In the genomic region with DNA sequence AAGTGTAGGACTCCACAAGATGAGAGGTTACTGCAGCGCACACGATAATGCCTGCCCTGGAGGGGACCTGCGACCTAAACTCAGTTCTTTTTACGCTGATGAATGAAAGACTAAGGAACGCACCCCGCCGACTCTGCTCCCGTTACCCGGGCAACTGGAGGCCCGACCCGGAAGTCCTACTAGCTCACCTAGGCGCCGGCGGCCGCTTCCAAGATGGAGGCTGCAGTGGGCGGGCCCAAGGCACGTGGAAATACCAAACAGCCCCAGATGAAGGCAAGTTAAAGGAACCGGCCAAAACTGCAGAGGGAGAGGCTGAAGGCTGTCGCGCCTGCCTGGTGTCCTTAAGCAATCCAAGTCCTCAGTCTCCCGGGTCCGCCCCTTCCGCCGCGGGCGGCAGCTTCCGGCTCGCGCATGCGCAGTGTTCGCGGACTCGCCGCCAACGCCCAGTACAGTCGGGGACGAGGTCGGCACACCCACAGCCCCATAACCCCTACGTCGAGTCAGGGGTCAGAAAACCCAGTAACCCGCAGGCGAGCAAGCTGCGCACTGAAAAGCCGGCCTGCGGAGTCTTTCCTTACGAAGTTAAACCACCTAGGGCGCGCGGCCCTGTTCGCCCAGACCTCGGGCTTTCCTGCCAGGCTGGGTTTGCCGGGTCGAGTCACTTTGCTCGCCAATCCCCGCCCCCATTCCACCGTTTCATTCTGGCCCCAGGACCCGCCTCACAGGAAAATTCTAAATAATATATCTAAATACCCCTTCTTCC, we compare ENCODE assay signal across 1 cellular context.
TF ChIP-seq lines count a peak whose summit lies in the region.

A gene with protein sequence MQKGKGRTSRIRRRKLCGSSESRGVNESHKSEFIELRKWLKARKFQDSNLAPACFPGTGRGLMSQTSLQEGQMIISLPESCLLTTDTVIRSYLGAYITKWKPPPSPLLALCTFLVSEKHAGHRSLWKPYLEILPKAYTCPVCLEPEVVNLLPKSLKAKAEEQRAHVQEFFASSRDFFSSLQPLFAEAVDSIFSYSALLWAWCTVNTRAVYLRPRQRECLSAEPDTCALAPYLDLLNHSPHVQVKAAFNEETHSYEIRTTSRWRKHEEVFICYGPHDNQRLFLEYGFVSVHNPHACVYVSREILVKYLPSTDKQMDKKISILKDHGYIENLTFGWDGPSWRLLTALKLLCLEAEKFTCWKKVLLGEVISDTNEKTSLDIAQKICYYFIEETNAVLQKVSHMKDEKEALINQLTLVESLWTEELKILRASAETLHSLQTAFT (minus strand): TSS at position 368 of the 763 bp plus-strand sequence. CDS start 1,638 bp downstream, outside the sequence.

TF ChIP-seq in WTC11, 78 proteins besides CTCF, POLR2A, EP300 and RAD21 (continued from another document and continues in another):
- TF ChIP-seq SMAD3 (CRISPR knock-in tag; IDR thresholded peaks at IDR 0.05; ENCODE audit: borderline replicate concordance) (no peak), ZNF138 (CRISPR knock-in tag; conservative IDR thresholded peaks at IDR 0.05) (no peak), NR2C2 (CRISPR knock-in tag; IDR thresholded peaks at IDR 0.05) (peak; percentile 53; the same call in 1 of the 2 replicates), SP1 (CRISPR knock-in tag; conservative IDR thresholded peaks at IDR 0.05) (peak; percentile 86), MYBL2 (CRISPR knock-in tag; IDR thresholded peaks at IDR 0.05) (0 out of 2 replicates have a peak, but pooled peaks have one; percentile 41), KAT7 (CRISPR knock-in tag; IDR thresholded peaks at IDR 0.05; ENCODE audit: borderline replicate concordance) (0 out of 2 replicates have a peak, but pooled peaks have one; percentile 63), ETV6 (CRISPR knock-in tag; IDR thresholded peaks at IDR 0.05) (peak; percentile 46; the same call in 1 of the 2 replicates), ZMAT4 (CRISPR knock-in tag; IDR thresholded peaks at IDR 0.05) (no peak), PRRX2 (CRISPR knock-in tag; IDR thresholded peaks at IDR 0.05) (no peak), USF1 (CRISPR knock-in tag; IDR thresholded peaks at IDR 0.05) (peak; percentile 9; the same call in 1 of the 2 replicates), NR1H2 (CRISPR knock-in tag; IDR thresholded peaks at IDR 0.05) (no peak), TP53 (CRISPR knock-in tag; IDR thresholded peaks at IDR 0.05) (no peak), HMGA2 (CRISPR knock-in tag; IDR thresholded peaks at IDR 0.05) (no peak), ATF1 (CRISPR knock-in tag; IDR thresholded peaks at IDR 0.05) (no peak), TCF7 (CRISPR knock-in tag; IDR thresholded peaks at IDR 0.05; ENCODE audit: low read depth) (no peak), SMAD4 (CRISPR knock-in tag; IDR thresholded peaks at IDR 0.05) (no peak), E2F5 (CRISPR knock-in tag; IDR thresholded peaks at IDR 0.05) (0 out of 2 replicates have a peak, but pooled peaks have one; percentile 26), RELA (CRISPR knock-in tag; IDR thresholded peaks at IDR 0.05; ENCODE audit: borderline replicate concordance) (no peak), AFF4 (CRISPR knock-in tag; IDR thresholded peaks at IDR 0.05; ENCODE audit: borderline replicate concordance) (no peak), NFATC4 (CRISPR knock-in tag; IDR thresholded peaks at IDR 0.05) (no peak), CREB1 (CRISPR knock-in tag; IDR thresholded peaks at IDR 0.05) (no peak), NFE2L1 (CRISPR knock-in tag; IDR thresholded peaks at IDR 0.05) (no peak), TEAD1 (CRISPR knock-in tag; IDR thresholded peaks at IDR 0.05) (0 out of 2 replicates have a peak, but pooled peaks have one; percentile 55), ZNF121 (CRISPR knock-in tag; IDR thresholded peaks at IDR 0.05) (no peak), CREM (CRISPR knock-in tag; IDR thresholded peaks at IDR 0.05) (peak; percentile 68; the same call in 1 of the 2 replicates), USF2 (CRISPR knock-in tag; IDR thresholded peaks at IDR 0.05) (no peak), MXD4 (CRISPR knock-in tag; IDR thresholded peaks at IDR 0.05; ENCODE audit: borderline replicate concordance) (no peak), GABPB1 (CRISPR knock-in tag; IDR thresholded peaks at IDR 0.05) (peak; percentile 26), ERG (CRISPR knock-in tag; IDR thresholded peaks at IDR 0.05) (no peak)
- TF ChIP-seq, protein P1, sequence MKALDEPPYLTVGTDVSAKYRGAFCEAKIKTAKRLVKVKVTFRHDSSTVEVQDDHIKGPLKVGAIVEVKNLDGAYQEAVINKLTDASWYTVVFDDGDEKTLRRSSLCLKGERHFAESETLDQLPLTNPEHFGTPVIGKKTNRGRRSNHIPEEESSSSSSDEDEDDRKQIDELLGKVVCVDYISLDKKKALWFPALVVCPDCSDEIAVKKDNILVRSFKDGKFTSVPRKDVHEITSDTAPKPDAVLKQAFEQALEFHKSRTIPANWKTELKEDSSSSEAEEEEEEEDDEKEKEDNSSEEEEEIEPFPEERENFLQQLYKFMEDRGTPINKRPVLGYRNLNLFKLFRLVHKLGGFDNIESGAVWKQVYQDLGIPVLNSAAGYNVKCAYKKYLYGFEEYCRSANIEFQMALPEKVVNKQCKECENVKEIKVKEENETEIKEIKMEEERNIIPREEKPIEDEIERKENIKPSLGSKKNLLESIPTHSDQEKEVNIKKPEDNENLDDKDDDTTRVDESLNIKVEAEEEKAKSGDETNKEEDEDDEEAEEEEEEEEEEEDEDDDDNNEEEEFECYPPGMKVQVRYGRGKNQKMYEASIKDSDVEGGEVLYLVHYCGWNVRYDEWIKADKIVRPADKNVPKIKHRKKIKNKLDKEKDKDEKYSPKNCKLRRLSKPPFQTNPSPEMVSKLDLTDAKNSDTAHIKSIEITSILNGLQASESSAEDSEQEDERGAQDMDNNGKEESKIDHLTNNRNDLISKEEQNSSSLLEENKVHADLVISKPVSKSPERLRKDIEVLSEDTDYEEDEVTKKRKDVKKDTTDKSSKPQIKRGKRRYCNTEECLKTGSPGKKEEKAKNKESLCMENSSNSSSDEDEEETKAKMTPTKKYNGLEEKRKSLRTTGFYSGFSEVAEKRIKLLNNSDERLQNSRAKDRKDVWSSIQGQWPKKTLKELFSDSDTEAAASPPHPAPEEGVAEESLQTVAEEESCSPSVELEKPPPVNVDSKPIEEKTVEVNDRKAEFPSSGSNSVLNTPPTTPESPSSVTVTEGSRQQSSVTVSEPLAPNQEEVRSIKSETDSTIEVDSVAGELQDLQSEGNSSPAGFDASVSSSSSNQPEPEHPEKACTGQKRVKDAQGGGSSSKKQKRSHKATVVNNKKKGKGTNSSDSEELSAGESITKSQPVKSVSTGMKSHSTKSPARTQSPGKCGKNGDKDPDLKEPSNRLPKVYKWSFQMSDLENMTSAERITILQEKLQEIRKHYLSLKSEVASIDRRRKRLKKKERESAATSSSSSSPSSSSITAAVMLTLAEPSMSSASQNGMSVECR (CRISPR knock-in tag; IDR thresholded peaks at IDR 0.05; ENCODE audit: borderline replicate concordance) = peak; percentile 87
- TF ChIP-seq, protein P2, sequence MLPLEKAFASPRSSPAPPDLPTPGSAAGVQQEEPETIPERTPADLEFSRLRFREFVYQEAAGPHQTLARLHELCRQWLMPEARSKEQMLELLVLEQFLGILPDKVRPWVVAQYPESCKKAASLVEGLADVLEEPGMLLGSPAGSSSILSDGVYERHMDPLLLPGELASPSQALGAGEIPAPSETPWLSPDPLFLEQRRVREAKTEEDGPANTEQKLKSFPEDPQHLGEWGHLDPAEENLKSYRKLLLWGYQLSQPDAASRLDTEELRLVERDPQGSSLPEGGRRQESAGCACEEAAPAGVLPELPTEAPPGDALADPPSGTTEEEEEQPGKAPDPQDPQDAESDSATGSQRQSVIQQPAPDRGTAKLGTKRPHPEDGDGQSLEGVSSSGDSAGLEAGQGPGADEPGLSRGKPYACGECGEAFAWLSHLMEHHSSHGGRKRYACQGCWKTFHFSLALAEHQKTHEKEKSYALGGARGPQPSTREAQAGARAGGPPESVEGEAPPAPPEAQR (CRISPR knock-in tag; IDR thresholded peaks at IDR 0.05) = no peak
- TF ChIP-seq, protein P3, sequence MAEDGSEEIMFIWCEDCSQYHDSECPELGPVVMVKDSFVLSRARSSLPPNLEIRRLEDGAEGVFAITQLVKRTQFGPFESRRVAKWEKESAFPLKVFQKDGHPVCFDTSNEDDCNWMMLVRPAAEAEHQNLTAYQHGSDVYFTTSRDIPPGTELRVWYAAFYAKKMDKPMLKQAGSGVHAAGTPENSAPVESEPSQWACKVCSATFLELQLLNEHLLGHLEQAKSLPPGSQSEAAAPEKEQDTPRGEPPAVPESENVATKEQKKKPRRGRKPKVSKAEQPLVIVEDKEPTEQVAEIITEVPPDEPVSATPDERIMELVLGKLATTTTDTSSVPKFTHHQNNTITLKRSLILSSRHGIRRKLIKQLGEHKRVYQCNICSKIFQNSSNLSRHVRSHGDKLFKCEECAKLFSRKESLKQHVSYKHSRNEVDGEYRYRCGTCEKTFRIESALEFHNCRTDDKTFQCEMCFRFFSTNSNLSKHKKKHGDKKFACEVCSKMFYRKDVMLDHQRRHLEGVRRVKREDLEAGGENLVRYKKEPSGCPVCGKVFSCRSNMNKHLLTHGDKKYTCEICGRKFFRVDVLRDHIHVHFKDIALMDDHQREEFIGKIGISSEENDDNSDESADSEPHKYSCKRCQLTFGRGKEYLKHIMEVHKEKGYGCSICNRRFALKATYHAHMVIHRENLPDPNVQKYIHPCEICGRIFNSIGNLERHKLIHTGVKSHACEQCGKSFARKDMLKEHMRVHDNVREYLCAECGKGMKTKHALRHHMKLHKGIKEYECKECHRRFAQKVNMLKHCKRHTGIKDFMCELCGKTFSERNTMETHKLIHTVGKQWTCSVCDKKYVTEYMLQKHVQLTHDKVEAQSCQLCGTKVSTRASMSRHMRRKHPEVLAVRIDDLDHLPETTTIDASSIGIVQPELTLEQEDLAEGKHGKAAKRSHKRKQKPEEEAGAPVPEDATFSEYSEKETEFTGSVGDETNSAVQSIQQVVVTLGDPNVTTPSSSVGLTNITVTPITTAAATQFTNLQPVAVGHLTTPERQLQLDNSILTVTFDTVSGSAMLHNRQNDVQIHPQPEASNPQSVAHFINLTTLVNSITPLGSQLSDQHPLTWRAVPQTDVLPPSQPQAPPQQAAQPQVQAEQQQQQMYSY (CRISPR knock-in tag; IDR thresholded peaks at IDR 0.05) = no peak
